Comparison of ENCODE assay signal across 8 cellular contexts in the genomic region with DNA sequence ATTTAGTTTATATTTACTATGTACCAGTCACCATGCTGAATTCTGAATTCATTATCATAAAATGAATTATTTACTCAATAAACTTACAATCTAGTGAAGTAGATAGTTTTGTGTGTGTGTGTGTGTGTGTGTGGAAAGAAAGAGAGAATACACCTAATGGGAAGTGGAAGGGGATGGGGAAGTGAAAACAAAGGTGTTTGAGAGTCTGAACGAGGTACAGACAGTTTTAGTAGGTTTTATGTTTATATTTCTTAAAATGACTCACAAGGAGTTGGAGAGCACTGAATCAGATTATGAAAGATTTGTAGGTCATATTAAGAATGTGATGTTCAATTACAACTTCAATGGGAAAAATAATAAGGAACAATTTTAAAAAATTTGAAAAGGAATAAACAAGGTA.
"Had no signal": no experiment of that assay in that cellular context is flagged by ENCODE, and none has a peak within 500 bp of the region (broad histone marks: within the 10 kb centered on the region; RNA-seq: fewer than 3 reads in every experiment).

No MANE protein-coding gene starts in this region.

- H2AFZ ChIP-seq: GM23248 had no signal

- DNase-seq: GM23248, GOT3, H7, IMR-90, Kasumi-1, KG1 had no signal

- H3K9me3 ChIP-seq: HAP-1 had no signal

- H3K27ac ChIP-seq: GM23248 had no signal

- H3K9ac ChIP-seq: GM23248 had no signal

- H3K4me3 ChIP-seq: GM23248, HAP-1, K562 had no signal

- H3K36me3 ChIP-seq: HAP-1 had no signal

- ATAC-seq: K562 had no signal
